Comparison of ENCODE assay signal across 23 cellular contexts in the genomic region with DNA sequence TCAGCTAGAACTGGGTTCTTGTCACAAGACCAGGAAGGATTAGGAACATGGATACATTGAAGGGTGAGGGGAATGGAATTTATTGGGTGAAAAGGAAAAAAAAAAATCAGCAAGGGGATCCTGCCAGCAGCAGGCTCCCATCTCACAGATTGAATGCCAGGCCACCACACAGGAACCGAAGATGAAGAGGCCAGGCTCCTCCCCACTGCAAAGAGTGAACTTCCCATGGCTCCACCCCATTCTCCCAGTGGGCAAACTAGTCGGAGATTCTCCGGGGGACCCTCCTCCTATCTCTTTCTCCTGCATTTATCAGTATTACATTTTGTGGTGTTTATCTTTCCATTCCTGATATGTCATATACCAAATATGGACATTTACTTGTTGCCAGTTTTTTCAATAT.
"Had no signal": no experiment of that assay in that cellular context is flagged by ENCODE, and none has a peak within 500 bp of the region (broad histone marks: within the 10 kb centered on the region; RNA-seq: fewer than 3 reads in every experiment).

No MANE protein-coding gene starts in this region.

- H3K27ac ChIP-seq: SJSA1, SK-N-MC had no signal

- FAIRE-seq: HepG2, RCC 7860 had no signal

- H3K27me3 ChIP-seq: MG63, SJSA1 had no signal

- H3K4me3 ChIP-seq: MG63, SJSA1, SK-N-MC had no signal

- ATAC-seq: HepG2 had no signal

- H3K4me1 ChIP-seq: SJSA1 had no signal

- DNase-seq: IMR-90, Karpas-422, KG1, MG63, NCI-H1092, NCI-H1105 treated with DMSO at 0.1 percent for 48 hours, NCI-H1417 treated with DMSO at 0.1 percent for 48 hours, NCI-H146, NCI-H187 treated with DMSO at 0.1 percent for 48 hours, NCI-H2029 treated with DMSO at 0.1 percent for 48 hours, NCI-H2171 treated with DMSO at 0.1 percent for 48 hours, NCI-H345, NCI-H446 treated with DMSO at 0.1 percent for 48 hours, NCI-H510A treated with DMSO at 0.1 percent for 48 hours, NCI-H526 treated with DMSO at 0.1 percent for 48 hours, NCI-H774, Right ventricle myocardium superior, RPMI8226, SIG-M5 had no signal

- H3K36me3 ChIP-seq: MG63, SJSA1 had no signal

- H3K9me3 ChIP-seq: MG63, SJSA1 had no signal
